ENCODE assay signal across 15 cellular contexts in genomic region chr7:130947792-130948580, GRCh38.
DNase-seq lines count a peak whose midpoint lies in the region; TF ChIP-seq lines count a peak whose summit lies in the region.
"Had no signal": no experiment of that assay in that cellular context is flagged by ENCODE, and none has a peak within 500 bp of the region (broad histone marks: within the 10 kb centered on the region; RNA-seq: fewer than 3 reads in every experiment).

No MANE protein-coding gene starts in this region.

- POLR2A ChIA-PET in MCF 10A (lab: Yijun Ruan, JAX): interaction anchor here (0.6 to 8.3 kb wide), 12 partner anchors 11 to 91 kb away, joined by 3 to 178 read pairs (median 5); no protein-coding TSS in a partner anchor

- H3K36me3 ChIP-seq in OCI-LY3 (replicated peaks; ENCODE audit: low read depth, low read length): peaks cover 62% of the 10 kb centered on the region
- H3K36me3 ChIP-seq in effector memory CD4-positive, alpha-beta T cell (ENCODE audit: control insufficient read depth, insufficient read depth, low read length): no peaks in the 10 kb centered on the region
- no peaks in the 10 kb centered on the region for H3K36me3 ChIP-seq in uterus

- H3K9me3 ChIP-seq in OCI-LY3 (ENCODE audit: insufficient read depth, low read length) (no peaks in the 10 kb centered on the region), uterus (no peaks in the 10 kb centered on the region)
- H3K9me3 ChIP-seq in effector memory CD4-positive, alpha-beta T cell (ENCODE audit: control insufficient read depth, low read length): no peaks in the 10 kb centered on the region
- H3K9me3 ChIP-seq: gastroesophageal sphincter had no signal

- H3K4me3 ChIP-seq in OCI-LY3 (ENCODE audit: low read length) (peak overlapping the region; percentile 83), uterus (no peak overlapping the region)
- H3K4me3 ChIP-seq in effector memory CD4-positive, alpha-beta T cell (ENCODE audit: insufficient read depth, low read depth, low read length, poor library complexity, severe bottlenecking): peak overlapping the region; percentile 24
- H3K4me3 ChIP-seq: gastroesophageal sphincter had no signal

- peak overlapping the region; percentile 90 for H3K27ac ChIP-seq in OCI-LY3 (ENCODE audit: low read length)
- peak overlapping the region; percentile 83 for H3K27ac ChIP-seq in effector memory CD4-positive, alpha-beta T cell (ENCODE audit: insufficient read depth, low read length, poor library complexity, severe bottlenecking)
- H3K27ac ChIP-seq in uterus: peak overlapping the region; percentile 87 to 94
- H3K27ac ChIP-seq: gastroesophageal sphincter had no signal

- H3K4me1 ChIP-seq in OCI-LY3 (ENCODE audit: low read length) (peaks cover 96% of the 10 kb centered on the region), uterus (peaks cover 0 to 14% of the 10 kb centered on the region in 2 donors)
- peaks cover 72% of the 10 kb centered on the region for H3K4me1 ChIP-seq in effector memory CD4-positive, alpha-beta T cell (ENCODE audit: control insufficient read depth, insufficient read depth, low read length, poor library complexity, severe bottlenecking)

- no TSS peak for BruUV-seq in MCF 10A (replicated peaks; lab: Mats Ljungman, UMichigan)

- H3K9ac ChIP-seq in OCI-LY3 (ENCODE audit: low read length): peak overlapping the region; percentile 76; the same call in 1 of the 2 replicates

- peak overlapping the region; percentile 99 for H3K27ac Mint-ChIP-seq in activated naive CD4-positive, alpha-beta T cell treated with anti-CD3 and anti-CD28 coated beads, Interleukin-2, amount 50 U/mL, for 24 hours
- no peak overlapping the region for H3K27ac Mint-ChIP-seq in MCF 10A (ENCODE audit: low read depth, unreplicated experiment)

- intact Hi-C loops in uterus (cut with DNase I; ENCODE audit: low total_unique reads) (no loop called here), MCF 10A (cut with micrococcal nuclease) (no loop called here)

- H3K79me2 ChIP-seq in OCI-LY3 (ENCODE audit: low read length): peaks cover 100% of the 10 kb centered on the region

- H2AFZ ChIP-seq in OCI-LY3 (ENCODE audit: low read depth, low read length): no peak overlapping the region

- peaks cover 93% of the 10 kb centered on the region for H4K20me1 ChIP-seq in OCI-LY3 (ENCODE audit: insufficient read depth, low read length)

- peaks cover 41% of the 10 kb centered on the region for H3K36me3 Mint-ChIP-seq in activated naive CD4-positive, alpha-beta T cell treated with anti-CD3 and anti-CD28 coated beads, Interleukin-2, amount 50 U/mL, for 24 hours
- H3K36me3 Mint-ChIP-seq in MCF 10A (ENCODE audit: insufficient read depth, unreplicated experiment): peaks cover 38% of the 10 kb centered on the region

- no peaks in the 10 kb centered on the region for H3K9me3 Mint-ChIP-seq in activated naive CD4-positive, alpha-beta T cell treated with anti-CD3 and anti-CD28 coated beads, Interleukin-2, amount 50 U/mL, for 24 hours
- no peaks in the 10 kb centered on the region for H3K9me3 Mint-ChIP-seq in MCF 10A (ENCODE audit: unreplicated experiment)

- peak overlapping the region; percentile 98 for H3K4me2 ChIP-seq in OCI-LY3 (ENCODE audit: low read length)

- TF ChIP-seq POLR2A in uterus (IDR thresholded peaks at IDR 0.05): no peak

- H3K4me3 Mint-ChIP-seq in activated naive CD4-positive, alpha-beta T cell treated with anti-CD3 and anti-CD28 coated beads, Interleukin-2, amount 50 U/mL, for 24 hours: peak overlapping the region; percentile 84
- H3K4me3 Mint-ChIP-seq in MCF 10A (ENCODE audit: unreplicated experiment): no peak overlapping the region

- no peak for DNase-seq in activated naive CD4-positive, alpha-beta T cell treated with Interleukin-2 at 50 U/mL for 16 hours
- DNase-seq in effector memory CD4-positive, alpha-beta T cell: no peak
- DNase-seq in uterus (no peak), amygdala (lab: John Stamatoyannopoulos, UW) (no peak), MCF 10A (ENCODE audit: unreplicated experiment) (no peak)
- no peak for DNase-seq in stimulated activated CD4-positive, alpha-beta T cell treated with anti-CD3 and anti-CD28 coated beads, Interleukin-4, amount 100 ng/mL, for 24 hours
- DNase-seq: AML-193; effector CD8-positive, alpha-beta T cell; NCI-H2029 treated with DMSO at 0.1 percent for 48 hours; stimulated activated CD4-positive, alpha-beta T cell treated with anti-CD3 and anti-CD28 coated beads, Interleukin-2, amount 100 ng/mL, for 48 hours; stimulated activated naive CD4-positive, alpha-beta T cell treated with Interleukin-2 at 50 U/mL for 16 hours; SW 1271 had no signal

- H3K27me3 ChIP-seq in OCI-LY3 (ENCODE audit: low read depth, low read length): no peaks in the 10 kb centered on the region
- H3K27me3 ChIP-seq in effector memory CD4-positive, alpha-beta T cell (replicated peaks; ENCODE audit: control insufficient read depth, insufficient read depth, low read length, poor library complexity, severe bottlenecking): no peaks in the 10 kb centered on the region
- H3K27me3 ChIP-seq in uterus: no peaks in the 10 kb centered on the region
- H3K27me3 ChIP-seq: gastroesophageal sphincter had no signal

- H3K4me1 Mint-ChIP-seq in activated naive CD4-positive, alpha-beta T cell treated with anti-CD3 and anti-CD28 coated beads, Interleukin-2, amount 50 U/mL, for 24 hours: peaks cover 55% of the 10 kb centered on the region
- H3K4me1 Mint-ChIP-seq in MCF 10A (ENCODE audit: insufficient read depth, unreplicated experiment): peaks cover 41% of the 10 kb centered on the region

- CTCF ChIA-PET in MCF 10A (lab: Yijun Ruan, JAX): interaction anchor here (0.6 to 7.6 kb wide), 6 partner anchors 11 to 51 kb away, joined by 3 to 87 read pairs (median 4); no protein-coding TSS in a partner anchor

- H3K27me3 Mint-ChIP-seq in activated naive CD4-positive, alpha-beta T cell treated with anti-CD3 and anti-CD28 coated beads, Interleukin-2, amount 50 U/mL, for 24 hours: no peaks in the 10 kb centered on the region
- no peaks in the 10 kb centered on the region for H3K27me3 Mint-ChIP-seq in MCF 10A (ENCODE audit: insufficient read depth, unreplicated experiment)

- TF ChIP-seq CTCF in OCI-LY3 (IDR thresholded peaks at IDR 0.05; ENCODE audit: low read depth, low read length) (no peak), uterus (IDR thresholded peaks at IDR 0.05) (no peak), MCF 10A (IDR thresholded peaks at IDR 0.05; ENCODE audit: unreplicated experiment) (no peak)

Comparison
In these comparisons a context has a peak if more than half of its experiments do, and no peak if none do; other contexts are left out.
1. H3K4me3 ChIP-seq: peak in OCI-LY3 (single experiment) and effector memory CD4-positive, alpha-beta T cell (single experiment); none in uterus (0 of 2).
2. Peak in every context shown above with its lines, with median percentiles within 50 percentile points of each other: H3K27ac ChIP-seq.